In the genomic region with DNA sequence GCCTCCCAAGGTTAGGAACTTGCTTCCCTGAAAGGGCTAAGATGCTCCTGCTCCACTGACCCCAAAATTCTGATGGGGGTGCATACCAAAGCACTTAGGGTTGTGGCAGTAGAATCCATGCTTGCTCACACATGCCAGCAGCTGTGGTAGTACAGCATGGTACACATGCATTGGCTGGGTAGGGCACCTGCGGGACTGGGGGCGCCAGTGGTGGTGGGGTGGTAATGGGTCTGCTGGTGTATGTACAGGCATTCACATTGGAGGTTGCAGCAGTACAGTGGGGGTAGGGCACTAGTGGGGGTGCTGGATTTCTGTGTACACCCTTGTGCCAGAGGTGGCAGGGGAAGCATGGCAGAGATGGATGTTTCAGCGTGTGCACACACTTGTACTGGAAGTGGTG, we compare ENCODE assay signal across 36 cellular contexts.
"Had no signal": no experiment of that assay in that cellular context is flagged by ENCODE, and none has a peak within 500 bp of the region (broad histone marks: within the 10 kb centered on the region; RNA-seq: fewer than 3 reads in every experiment).

No MANE protein-coding gene starts in this region.

- H3K36me3 ChIP-seq: brain microvascular endothelial cell, breast epithelium had no signal

- H3K4me1 Mint-ChIP-seq: activated B cell treated with CpG ODN at 0.5 μM for 24 hours; activated CD4-positive, alpha-beta T cell treated with anti-CD3 and anti-CD28 coated beads, Interleukin-2, amount 10 ng/mL, durations not matched to agents 24 days and 14 days; activated naive CD4-positive, alpha-beta T cell treated with anti-CD3 and anti-CD28 coated beads, Interleukin-2, amount 10 ng/mL, durations not matched to agents 7 days and 5 days; activated naive CD4-positive, alpha-beta T cell treated with anti-CD3 and anti-CD28 coated beads, Interleukin-2, amount 50 U/mL, for 24 hours; activated naive CD8-positive, alpha-beta T cell treated with anti-CD3 and anti-CD28 coated beads, Interleukin-2, amount 10 ng/mL, durations not matched to agents 7 days and 5 days; activated naive CD8-positive, alpha-beta T cell treated with anti-CD3 and anti-CD28 coated beads, Interleukin-2, amount 50 U/mL, for 24 hours; activated T-helper 17 cell treated with anti-CD3 and anti-CD28 coated beads, Interleukin-2, amount 50 U/mL, for 72 hours had no signal

- H3K4me1 ChIP-seq: body of pancreas, breast epithelium had no signal

- FAIRE-seq: astrocyte, TTC549 had no signal

- H3K9me3 ChIP-seq: body of pancreas had no signal

- H3K4me3 Mint-ChIP-seq: activated B cell treated with CpG ODN at 0.5 μM for 24 hours; activated CD4-positive, alpha-beta memory T cell treated with anti-CD3 and anti-CD28 coated beads for 36 hours; activated CD4-positive, alpha-beta T cell treated with anti-CD3 and anti-CD28 coated beads, Interleukin-2, amount 10 ng/mL, durations not matched to agents 24 days and 14 days; activated CD8-positive, alpha-beta T cell treated with anti-CD3 and anti-CD28 coated beads for 36 hours; activated naive CD4-positive, alpha-beta T cell treated with anti-CD3 and anti-CD28 coated beads, Interleukin-2, amount 10 ng/mL, durations not matched to agents 7 days and 5 days; activated naive CD4-positive, alpha-beta T cell treated with anti-CD3 and anti-CD28 coated beads, Interleukin-2, amount 50 U/mL, for 24 hours; activated naive CD8-positive, alpha-beta T cell; activated naive CD8-positive, alpha-beta T cell treated with anti-CD3 and anti-CD28 coated beads, Interleukin-2, amount 10 ng/mL, durations not matched to agents 7 days and 5 days; activated naive CD8-positive, alpha-beta T cell treated with anti-CD3 and anti-CD28 coated beads, Interleukin-2, amount 50 U/mL, for 24 hours; activated T-cell treated with anti-CD3 and anti-CD28 coated beads, Interleukin-2, amount 50 U/mL, for 4 hours; activated T-cell treated with anti-CD3 and anti-CD28 coated beads, Interleukin-2, amount 50 U/mL, for 72 hours; activated T-helper 1 cell treated with anti-CD3 and anti-CD28 coated beads, Interleukin-12 subunit alpha, Interleukin-12 subunit beta, Interleukin-2, Interleukin-4 antibody, amounts not matched to agents 30 ng/mL and 10 ng/mL and 1 ng/mL, durations not matched to agents 14 hours and 24 hours and 36 hours; activated T-helper 17 cell treated with anti-CD3 and anti-CD28 coated beads, Interleukin-2, amount 50 U/mL, for 72 hours; T-helper 1 cell treated with Interleukin-12 subunit alpha and Interleukin-12 subunit beta and Interleukin-4 antibody, amounts not matched to agents 30 μg/mL and 1 μg/mL, for 36 hours; T-helper 2 cell treated with Interferon-gamma antibody and Interleukin-4, amounts not matched to agents 5 μg/mL and 100 μg/mL, for 36 hours had no signal

- H3K4me3 ChIP-seq: body of pancreas, breast epithelium had no signal

- H3K36me3 Mint-ChIP-seq: activated CD4-positive, alpha-beta memory T cell treated with anti-CD3 and anti-CD28 coated beads for 36 hours; activated naive CD4-positive, alpha-beta T cell treated with anti-CD3 and anti-CD28 coated beads, Interleukin-2, amount 10 ng/mL, durations not matched to agents 7 days and 5 days; activated naive CD4-positive, alpha-beta T cell treated with anti-CD3 and anti-CD28 coated beads, Interleukin-2, amount 50 U/mL, for 24 hours; activated naive CD8-positive, alpha-beta T cell; activated naive CD8-positive, alpha-beta T cell treated with anti-CD3 and anti-CD28 coated beads, Interleukin-2, amount 10 ng/mL, durations not matched to agents 7 days and 5 days had no signal

- H3K27ac ChIP-seq: body of pancreas, brain microvascular endothelial cell, breast epithelium, VCaP had no signal

- H3K9me3 Mint-ChIP-seq: activated CD4-positive, alpha-beta T cell treated with anti-CD3 and anti-CD28 coated beads, Interleukin-2, amount 10 ng/mL, durations not matched to agents 24 days and 14 days; T-helper 1 cell treated with Interleukin-12 subunit alpha and Interleukin-12 subunit beta and Interleukin-4 antibody, amounts not matched to agents 30 μg/mL and 1 μg/mL, for 36 hours had no signal

- H3K27me3 Mint-ChIP-seq: activated B cell treated with CpG ODN at 0.5 μM for 24 hours; activated CD4-positive, alpha-beta memory T cell treated with anti-CD3 and anti-CD28 coated beads for 36 hours; activated CD4-positive, alpha-beta T cell treated with anti-CD3 and anti-CD28 coated beads, Interleukin-2, amount 10 ng/mL, durations not matched to agents 24 days and 14 days; activated CD8-positive, alpha-beta T cell treated with anti-CD3 and anti-CD28 coated beads for 36 hours; activated naive CD4-positive, alpha-beta T cell treated with anti-CD3 and anti-CD28 coated beads, Interleukin-2, amount 10 ng/mL, durations not matched to agents 7 days and 5 days; activated naive CD4-positive, alpha-beta T cell treated with anti-CD3 and anti-CD28 coated beads, Interleukin-2, amount 50 U/mL, for 24 hours; activated naive CD8-positive, alpha-beta T cell; activated naive CD8-positive, alpha-beta T cell treated with anti-CD3 and anti-CD28 coated beads, Interleukin-2, amount 10 ng/mL, durations not matched to agents 7 days and 5 days; activated naive CD8-positive, alpha-beta T cell treated with anti-CD3 and anti-CD28 coated beads, Interleukin-2, amount 50 U/mL, for 24 hours; activated T-helper 17 cell treated with anti-CD3 and anti-CD28 coated beads, Interleukin-2, amount 50 U/mL, for 72 hours had no signal

- DNase-seq: activated B cell treated with CpG ODN at 0.5 μM for 24 hours; activated CD4-positive, alpha-beta memory T cell treated with anti-CD3 and anti-CD28 coated beads for 36 hours; activated CD4-positive, alpha-beta T cell treated with anti-CD3 and anti-CD28 coated beads for 4 hours; activated CD4-positive, alpha-beta T cell treated with anti-CD3 and anti-CD28 coated beads, Interleukin-2, amount 10 ng/mL, durations not matched to agents 24 days and 14 days; activated CD4-positive, alpha-beta T cell treated with anti-CD3 and anti-CD28 coated beads, Interleukin-2, amount 50 U/mL, for 1 hour; activated CD4-positive, alpha-beta T cell treated with anti-CD3 and anti-CD28 coated beads, Interleukin-2, amount 50 U/mL, for 4 hours; activated CD4-positive, CD25-positive, alpha-beta regulatory T cell treated with anti-CD3 and anti-CD28 coated beads, Interleukin-2, amount 50 U/mL, for 72 hours; activated CD8-positive, alpha-beta memory T cell treated with anti-CD3 and anti-CD28 coated beads, Interleukin-2, amount 50 U/mL, for 4 hours; activated CD8-positive, alpha-beta T cell treated with anti-CD3 and anti-CD28 coated beads for 36 hours; activated effector memory CD4-positive, alpha-beta T cell treated with anti-CD3 and anti-CD28 coated beads, Interleukin-2, amount 50 U/mL, for 16 hours; activated gamma-delta T cell treated with Interleukin-2 at 50 U/mL for 16 hours; activated naive CD4-positive, alpha-beta T cell; activated naive CD4-positive, alpha-beta T cell treated with anti-CD3 and anti-CD28 coated beads, Interleukin-2, amount 10 ng/mL, durations not matched to agents 7 days and 5 days; activated naive CD8-positive, alpha-beta T cell treated with anti-CD3 and anti-CD28 coated beads, Interleukin-2, amount 10 ng/mL, durations not matched to agents 7 days and 5 days; activated naive CD8-positive, alpha-beta T cell treated with anti-CD3 and anti-CD28 coated beads, Interleukin-2, amount 50 U/mL, for 24 hours; activated T-cell treated with anti-CD3 and anti-CD28 coated beads for 4 hours; activated T-cell treated with anti-CD3 and anti-CD28 coated beads, Interleukin-2, amount 50 U/mL, for 1 hour; activated T-cell treated with anti-CD3 and anti-CD28 coated beads, Interleukin-2, amount 50 U/mL, for 4 hours; activated T-cell treated with anti-CD3 and anti-CD28 coated beads, Interleukin-2, amount 50 U/mL, for 72 hours; amygdala; body of pancreas; brain microvascular endothelial cell; central memory CD4-positive, alpha-beta T cell; T-helper 1 cell; T-helper 2 cell; T-helper 9 cell had no signal

- ATAC-seq: activated CD8-positive, alpha-beta T cell treated with anti-CD3 and anti-CD28 coated beads for 36 hours; activated naive CD8-positive, alpha-beta T cell treated with anti-CD3 and anti-CD28 coated beads, Interleukin-2, amount 50 U/mL, for 24 hours; activated T-cell treated with anti-CD3 and anti-CD28 coated beads, Interleukin-2, amount 50 U/mL, for 4 hours; activated T-cell treated with anti-CD3 and anti-CD28 coated beads, Interleukin-2, amount 50 U/mL, for 72 hours; activated T-helper 17 cell treated with anti-CD3 and anti-CD28 coated beads, Interleukin-2, amount 50 U/mL, for 72 hours; body of pancreas had no signal

- H3K27ac Mint-ChIP-seq: activated B cell treated with CpG ODN at 0.5 μM for 24 hours; activated CD4-positive, alpha-beta memory T cell treated with anti-CD3 and anti-CD28 coated beads for 36 hours; activated CD4-positive, alpha-beta T cell treated with anti-CD3 and anti-CD28 coated beads, Interleukin-2, amount 10 ng/mL, durations not matched to agents 24 days and 14 days; activated CD8-positive, alpha-beta T cell treated with anti-CD3 and anti-CD28 coated beads for 36 hours; activated naive CD4-positive, alpha-beta T cell treated with anti-CD3 and anti-CD28 coated beads, Interleukin-2, amount 10 ng/mL, durations not matched to agents 7 days and 5 days; activated naive CD4-positive, alpha-beta T cell treated with anti-CD3 and anti-CD28 coated beads, Interleukin-2, amount 50 U/mL, for 24 hours; activated naive CD8-positive, alpha-beta T cell; activated naive CD8-positive, alpha-beta T cell treated with anti-CD3 and anti-CD28 coated beads, Interleukin-2, amount 10 ng/mL, durations not matched to agents 7 days and 5 days; activated naive CD8-positive, alpha-beta T cell treated with anti-CD3 and anti-CD28 coated beads, Interleukin-2, amount 50 U/mL, for 24 hours; activated T-cell treated with anti-CD3 and anti-CD28 coated beads, Interleukin-2, amount 50 U/mL, for 72 hours; activated T-helper 1 cell treated with anti-CD3 and anti-CD28 coated beads, Interleukin-12 subunit alpha, Interleukin-12 subunit beta, Interleukin-2, Interleukin-4 antibody, amounts not matched to agents 30 ng/mL and 10 ng/mL and 1 ng/mL, durations not matched to agents 14 hours and 24 hours and 36 hours; activated T-helper 17 cell treated with anti-CD3 and anti-CD28 coated beads, Interleukin-2, amount 50 U/mL, for 72 hours; T-helper 1 cell treated with Interleukin-12 subunit alpha and Interleukin-12 subunit beta and Interleukin-4 antibody, amounts not matched to agents 30 μg/mL and 1 μg/mL, for 36 hours; T-helper 2 cell treated with Interferon-gamma antibody and Interleukin-4, amounts not matched to agents 5 μg/mL and 100 μg/mL, for 36 hours had no signal

- H3K27me3 ChIP-seq: body of pancreas, brain microvascular endothelial cell, breast epithelium had no signal
